1 cellular context compared by ENCODE assay signal in genomic region chr1:27858072-27858948, GRCh38.
A peak's percentile ranks its signal among the peaks of the same experiment; 100 is the strongest.
TF ChIP-seq lines count a peak whose summit lies in the region.

No MANE protein-coding gene starts in this region.

TF ChIP-seq in K562, 482 proteins besides CTCF, POLR2A, EP300 and RAD21 (continued from another document and continues in another):
- TF ChIP-seq, protein P1, sequence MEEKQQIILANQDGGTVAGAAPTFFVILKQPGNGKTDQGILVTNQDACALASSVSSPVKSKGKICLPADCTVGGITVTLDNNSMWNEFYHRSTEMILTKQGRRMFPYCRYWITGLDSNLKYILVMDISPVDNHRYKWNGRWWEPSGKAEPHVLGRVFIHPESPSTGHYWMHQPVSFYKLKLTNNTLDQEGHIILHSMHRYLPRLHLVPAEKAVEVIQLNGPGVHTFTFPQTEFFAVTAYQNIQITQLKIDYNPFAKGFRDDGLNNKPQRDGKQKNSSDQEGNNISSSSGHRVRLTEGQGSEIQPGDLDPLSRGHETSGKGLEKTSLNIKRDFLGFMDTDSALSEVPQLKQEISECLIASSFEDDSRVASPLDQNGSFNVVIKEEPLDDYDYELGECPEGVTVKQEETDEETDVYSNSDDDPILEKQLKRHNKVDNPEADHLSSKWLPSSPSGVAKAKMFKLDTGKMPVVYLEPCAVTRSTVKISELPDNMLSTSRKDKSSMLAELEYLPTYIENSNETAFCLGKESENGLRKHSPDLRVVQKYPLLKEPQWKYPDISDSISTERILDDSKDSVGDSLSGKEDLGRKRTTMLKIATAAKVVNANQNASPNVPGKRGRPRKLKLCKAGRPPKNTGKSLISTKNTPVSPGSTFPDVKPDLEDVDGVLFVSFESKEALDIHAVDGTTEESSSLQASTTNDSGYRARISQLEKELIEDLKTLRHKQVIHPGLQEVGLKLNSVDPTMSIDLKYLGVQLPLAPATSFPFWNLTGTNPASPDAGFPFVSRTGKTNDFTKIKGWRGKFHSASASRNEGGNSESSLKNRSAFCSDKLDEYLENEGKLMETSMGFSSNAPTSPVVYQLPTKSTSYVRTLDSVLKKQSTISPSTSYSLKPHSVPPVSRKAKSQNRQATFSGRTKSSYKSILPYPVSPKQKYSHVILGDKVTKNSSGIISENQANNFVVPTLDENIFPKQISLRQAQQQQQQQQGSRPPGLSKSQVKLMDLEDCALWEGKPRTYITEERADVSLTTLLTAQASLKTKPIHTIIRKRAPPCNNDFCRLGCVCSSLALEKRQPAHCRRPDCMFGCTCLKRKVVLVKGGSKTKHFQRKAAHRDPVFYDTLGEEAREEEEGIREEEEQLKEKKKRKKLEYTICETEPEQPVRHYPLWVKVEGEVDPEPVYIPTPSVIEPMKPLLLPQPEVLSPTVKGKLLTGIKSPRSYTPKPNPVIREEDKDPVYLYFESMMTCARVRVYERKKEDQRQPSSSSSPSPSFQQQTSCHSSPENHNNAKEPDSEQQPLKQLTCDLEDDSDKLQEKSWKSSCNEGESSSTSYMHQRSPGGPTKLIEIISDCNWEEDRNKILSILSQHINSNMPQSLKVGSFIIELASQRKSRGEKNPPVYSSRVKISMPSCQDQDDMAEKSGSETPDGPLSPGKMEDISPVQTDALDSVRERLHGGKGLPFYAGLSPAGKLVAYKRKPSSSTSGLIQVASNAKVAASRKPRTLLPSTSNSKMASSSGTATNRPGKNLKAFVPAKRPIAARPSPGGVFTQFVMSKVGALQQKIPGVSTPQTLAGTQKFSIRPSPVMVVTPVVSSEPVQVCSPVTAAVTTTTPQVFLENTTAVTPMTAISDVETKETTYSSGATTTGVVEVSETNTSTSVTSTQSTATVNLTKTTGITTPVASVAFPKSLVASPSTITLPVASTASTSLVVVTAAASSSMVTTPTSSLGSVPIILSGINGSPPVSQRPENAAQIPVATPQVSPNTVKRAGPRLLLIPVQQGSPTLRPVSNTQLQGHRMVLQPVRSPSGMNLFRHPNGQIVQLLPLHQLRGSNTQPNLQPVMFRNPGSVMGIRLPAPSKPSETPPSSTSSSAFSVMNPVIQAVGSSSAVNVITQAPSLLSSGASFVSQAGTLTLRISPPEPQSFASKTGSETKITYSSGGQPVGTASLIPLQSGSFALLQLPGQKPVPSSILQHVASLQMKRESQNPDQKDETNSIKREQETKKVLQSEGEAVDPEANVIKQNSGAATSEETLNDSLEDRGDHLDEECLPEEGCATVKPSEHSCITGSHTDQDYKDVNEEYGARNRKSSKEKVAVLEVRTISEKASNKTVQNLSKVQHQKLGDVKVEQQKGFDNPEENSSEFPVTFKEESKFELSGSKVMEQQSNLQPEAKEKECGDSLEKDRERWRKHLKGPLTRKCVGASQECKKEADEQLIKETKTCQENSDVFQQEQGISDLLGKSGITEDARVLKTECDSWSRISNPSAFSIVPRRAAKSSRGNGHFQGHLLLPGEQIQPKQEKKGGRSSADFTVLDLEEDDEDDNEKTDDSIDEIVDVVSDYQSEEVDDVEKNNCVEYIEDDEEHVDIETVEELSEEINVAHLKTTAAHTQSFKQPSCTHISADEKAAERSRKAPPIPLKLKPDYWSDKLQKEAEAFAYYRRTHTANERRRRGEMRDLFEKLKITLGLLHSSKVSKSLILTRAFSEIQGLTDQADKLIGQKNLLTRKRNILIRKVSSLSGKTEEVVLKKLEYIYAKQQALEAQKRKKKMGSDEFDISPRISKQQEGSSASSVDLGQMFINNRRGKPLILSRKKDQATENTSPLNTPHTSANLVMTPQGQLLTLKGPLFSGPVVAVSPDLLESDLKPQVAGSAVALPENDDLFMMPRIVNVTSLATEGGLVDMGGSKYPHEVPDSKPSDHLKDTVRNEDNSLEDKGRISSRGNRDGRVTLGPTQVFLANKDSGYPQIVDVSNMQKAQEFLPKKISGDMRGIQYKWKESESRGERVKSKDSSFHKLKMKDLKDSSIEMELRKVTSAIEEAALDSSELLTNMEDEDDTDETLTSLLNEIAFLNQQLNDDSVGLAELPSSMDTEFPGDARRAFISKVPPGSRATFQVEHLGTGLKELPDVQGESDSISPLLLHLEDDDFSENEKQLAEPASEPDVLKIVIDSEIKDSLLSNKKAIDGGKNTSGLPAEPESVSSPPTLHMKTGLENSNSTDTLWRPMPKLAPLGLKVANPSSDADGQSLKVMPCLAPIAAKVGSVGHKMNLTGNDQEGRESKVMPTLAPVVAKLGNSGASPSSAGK (IDR thresholded peaks at IDR 0.05): no peak
- TF ChIP-seq CBX2 (IDR thresholded peaks at IDR 0.05; ENCODE audit: insufficient read depth, low read length, poor library complexity, severe bottlenecking) (no peak), ARNT (IDR thresholded peaks at IDR 0.05) (no peak), HLTF (IDR thresholded peaks at IDR 0.05) (no peak), FOXM1 (IDR thresholded peaks at IDR 0.05; ENCODE audit: low read depth) (no peak), FOXM1 (CRISPR knock-in tag; IDR thresholded peaks at IDR 0.05; ENCODE audit: low read depth) (no peak), KAT7 (CRISPR knock-in tag; IDR thresholded peaks at IDR 0.05; ENCODE audit: borderline replicate concordance) (0 out of 2 replicates have a peak, but pooled peaks have one; percentile 66), BRCA1 (IDR thresholded peaks at IDR 0.05) (no peak), BRCA1 (CRISPR knock-in tag; IDR thresholded peaks at IDR 0.05) (no peak), NKRF (IDR thresholded peaks at IDR 0.05; ENCODE audit: borderline replicate concordance) (no peak), DNMT1 (IDR thresholded peaks at IDR 0.05) (no peak), YY1 (IDR thresholded peaks at IDR 0.05; ENCODE audit: borderline replicate concordance in 1 of 3, control insufficient read depth in 1 of 3, extremely low read depth in 1 of 3, insufficient read depth in 3 of 3, insufficient read length in 1 of 3, insufficient replicate concordance in 2 of 3, low read depth in 1 of 3, low read length in 2 of 3) (no peak), ZNF239 (CRISPR knock-in tag; IDR thresholded peaks at IDR 0.05) (no peak), MBD2 (IDR thresholded peaks at IDR 0.05; ENCODE audit: borderline replicate concordance, low read depth) (0 out of 2 replicates have a peak, but pooled peaks have one; percentile 17), CEBPG (CRISPR knock-in tag; IDR thresholded peaks at IDR 0.05) (0 out of 2 replicates have a peak, but pooled peaks have one; percentile 28), CEBPG (tag; conservative IDR thresholded peaks at IDR 0.05 in 1 of 2, IDR thresholded peaks at IDR 0.05 in 1 of 2) (no peak), ADNP (tag; IDR thresholded peaks at IDR 0.05) (no peak), GABPA (tag; conservative IDR thresholded peaks at IDR 0.05; ENCODE audit: low read depth) (no peak), C11orf30 (IDR thresholded peaks at IDR 0.05; ENCODE audit: low read depth) (no peak), EP400 (IDR thresholded peaks at IDR 0.05) (no peak), RCOR1 (IDR thresholded peaks at IDR 0.05; ENCODE audit: borderline replicate concordance in 1 of 2, low read depth in 2 of 2, low read length in 2 of 2) (peak in 1 of 2 experiments; percentile 52; a peak in 1 of 4 replicates), CHD7 (IDR thresholded peaks at IDR 0.05; ENCODE audit: low read depth, low read length) (no peak), DPF2 (IDR thresholded peaks at IDR 0.05) (no peak), STAT5A (IDR thresholded peaks at IDR 0.05; ENCODE audit: borderline replicate concordance, low read length) (no peak), CXXC5 (CRISPR knock-in tag; IDR thresholded peaks at IDR 0.05) (no peak)
- TF ChIP-seq, protein P2, sequence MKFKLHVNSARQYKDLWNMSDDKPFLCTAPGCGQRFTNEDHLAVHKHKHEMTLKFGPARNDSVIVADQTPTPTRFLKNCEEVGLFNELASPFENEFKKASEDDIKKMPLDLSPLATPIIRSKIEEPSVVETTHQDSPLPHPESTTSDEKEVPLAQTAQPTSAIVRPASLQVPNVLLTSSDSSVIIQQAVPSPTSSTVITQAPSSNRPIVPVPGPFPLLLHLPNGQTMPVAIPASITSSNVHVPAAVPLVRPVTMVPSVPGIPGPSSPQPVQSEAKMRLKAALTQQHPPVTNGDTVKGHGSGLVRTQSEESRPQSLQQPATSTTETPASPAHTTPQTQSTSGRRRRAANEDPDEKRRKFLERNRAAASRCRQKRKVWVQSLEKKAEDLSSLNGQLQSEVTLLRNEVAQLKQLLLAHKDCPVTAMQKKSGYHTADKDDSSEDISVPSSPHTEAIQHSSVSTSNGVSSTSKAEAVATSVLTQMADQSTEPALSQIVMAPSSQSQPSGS (CRISPR knock-in tag; IDR thresholded peaks at IDR 0.05): no peak
- TF ChIP-seq, protein P3, sequence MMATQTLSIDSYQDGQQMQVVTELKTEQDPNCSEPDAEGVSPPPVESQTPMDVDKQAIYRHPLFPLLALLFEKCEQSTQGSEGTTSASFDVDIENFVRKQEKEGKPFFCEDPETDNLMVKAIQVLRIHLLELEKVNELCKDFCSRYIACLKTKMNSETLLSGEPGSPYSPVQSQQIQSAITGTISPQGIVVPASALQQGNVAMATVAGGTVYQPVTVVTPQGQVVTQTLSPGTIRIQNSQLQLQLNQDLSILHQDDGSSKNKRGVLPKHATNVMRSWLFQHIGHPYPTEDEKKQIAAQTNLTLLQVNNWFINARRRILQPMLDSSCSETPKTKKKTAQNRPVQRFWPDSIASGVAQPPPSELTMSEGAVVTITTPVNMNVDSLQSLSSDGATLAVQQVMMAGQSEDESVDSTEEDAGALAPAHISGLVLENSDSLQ (IDR thresholded peaks at IDR 0.05): no peak
